Comparison of ENCODE assay signal across 8 cellular contexts in genomic region chr11:9716275-9717039, GRCh38. TPM values are rescaled to one million over a fixed set of nuclear protein-coding genes. Genes with fewer than 3 reads are reported as not detected.
DNase-seq lines count a peak whose midpoint lies in the region; ATAC-seq and TF ChIP-seq lines count a peak whose summit lies in the region.

No MANE protein-coding gene starts in this region.

- H3K36me3 Mint-ChIP-seq in Caco-2 (ENCODE audit: insufficient read depth, unreplicated experiment) = peaks cover 26% of the 10 kb centered on the region
- H3K36me3 Mint-ChIP-seq in activated naive CD8-positive, alpha-beta T cell treated with anti-CD3 and anti-CD28 coated beads for 36 hours = peaks cover 21% of the 10 kb centered on the region

- H3K4me1 ChIP-seq in Caco-2 (no peaks in the 10 kb centered on the region), lower lobe of right lung (peaks cover 59% of the 10 kb centered on the region)

- H3K27ac Mint-ChIP-seq in Caco-2 (ENCODE audit: unreplicated experiment) = peak overlapping the region; percentile 20
- peak overlapping the region; percentile 25 for H3K27ac Mint-ChIP-seq in activated naive CD8-positive, alpha-beta T cell treated with anti-CD3 and anti-CD28 coated beads for 36 hours

- no peaks in the 10 kb centered on the region for H3K27me3 Mint-ChIP-seq in Caco-2 (ENCODE audit: insufficient read depth, unreplicated experiment)
- no peaks in the 10 kb centered on the region for H3K27me3 Mint-ChIP-seq in activated naive CD8-positive, alpha-beta T cell treated with anti-CD3 and anti-CD28 coated beads for 36 hours

- intact Hi-C loops in Caco-2 (cut with micrococcal nuclease; ENCODE audit: unreplicated experiment) = no loop called here
- intact Hi-C loops in lower lobe of right lung (cut with DNase I) = no loop called here

- H3K9me3 ChIP-seq in Caco-2 (no peaks in the 10 kb centered on the region), lower lobe of right lung (no peaks in the 10 kb centered on the region)

- H3K4me3 ChIP-seq in Caco-2 (ENCODE audit: low read depth, low read length) = no peak overlapping the region
- H3K4me3 ChIP-seq in lower lobe of right lung = no peak overlapping the region

- H3K36me3 ChIP-seq in Caco-2 (ENCODE audit: control insufficient read depth, insufficient read depth, low read length) (peaks cover 1% of the 10 kb centered on the region; the same call in 1 of the 2 replicates), lower lobe of right lung (peaks cover 7% of the 10 kb centered on the region)

- no TSS peak for BruUV-seq in Caco-2 (replicated peaks; lab: Mats Ljungman, UMichigan)

- H3K27ac ChIP-seq in lower lobe of right lung = peak overlapping the region; percentile 61

- CTCF ChIA-PET in Caco-2 (lab: Charles Lee) = no interaction called here

- POLR2A ChIA-PET in Caco-2 (lab: Charles Lee) = no interaction called here

- no peak overlapping the region for H3K4me3 Mint-ChIP-seq in Caco-2 (ENCODE audit: unreplicated experiment)
- no peak overlapping the region for H3K4me3 Mint-ChIP-seq in activated naive CD8-positive, alpha-beta T cell treated with anti-CD3 and anti-CD28 coated beads for 36 hours

- peak; percentile 83 for ATAC-seq in GM21360 (IDR thresholded peaks at IDR 0.05; ENCODE audit: unreplicated experiment)
- peak; percentile 82 for ATAC-seq in HG03565 (IDR thresholded peaks at IDR 0.05; ENCODE audit: unreplicated experiment)
- peak; percentile 62 to 77 for ATAC-seq in lower lobe of right lung

- H3K9me3 Mint-ChIP-seq in Caco-2 (ENCODE audit: unreplicated experiment) = no peaks in the 10 kb centered on the region
- peaks cover 7% of the 10 kb centered on the region for H3K9me3 Mint-ChIP-seq in activated naive CD8-positive, alpha-beta T cell treated with anti-CD3 and anti-CD28 coated beads for 36 hours

- H3K4me1 Mint-ChIP-seq in Caco-2 (ENCODE audit: low read depth, unreplicated experiment) = peaks cover 6% of the 10 kb centered on the region
- H3K4me1 Mint-ChIP-seq in activated naive CD8-positive, alpha-beta T cell treated with anti-CD3 and anti-CD28 coated beads for 36 hours = peaks cover 20% of the 10 kb centered on the region

- DNase-seq in Caco-2 (no peak), lower lobe of right lung (no peak), ecto neural progenitor cell (ENCODE audit: low spot score) (no peak), activated gamma-delta T cell treated with Interleukin-2 at 50 U/mL for 16 hours (no peak), COLO829 (ENCODE audit: low spot score) (no peak)
- no peak for DNase-seq in activated naive CD8-positive, alpha-beta T cell treated with anti-CD3 and anti-CD28 coated beads for 36 hours

- H3K27me3 ChIP-seq in Caco-2 (replicated peaks; ENCODE audit: control insufficient read depth, insufficient read depth, low read length) (no peaks in the 10 kb centered on the region), lower lobe of right lung (ENCODE audit: low read depth) (no peaks in the 10 kb centered on the region)

- no peak for TF ChIP-seq CTCF in Caco-2 (IDR thresholded peaks at IDR 0.05; ENCODE audit: insufficient read depth in 1 of 2, low read depth in 1 of 2, low read length in 1 of 2, severe bottlenecking in 1 of 2, unreplicated experiment in 1 of 2)
- TF ChIP-seq CTCF in lower lobe of right lung (IDR thresholded peaks at IDR 0.05) = no peak

RNA-seq across cellular contexts. Expression of gene SWAP70, which starts 52.6 kb away (rescaled TPM):
- 37.0 and 42.4 TPM in 2 replicates for total RNA-seq in Caco-2 (2022)
- total RNA-seq in activated naive CD8-positive, alpha-beta T cell treated with anti-CD3 and anti-CD28 coated beads for 36 hours = 10 to 100 TPM; 10.0 to 10.9 TPM
- total RNA-seq in lower lobe of right lung = 50.1 TPM
